ENCODE assay signal across 25 cellular contexts in the genomic region with DNA sequence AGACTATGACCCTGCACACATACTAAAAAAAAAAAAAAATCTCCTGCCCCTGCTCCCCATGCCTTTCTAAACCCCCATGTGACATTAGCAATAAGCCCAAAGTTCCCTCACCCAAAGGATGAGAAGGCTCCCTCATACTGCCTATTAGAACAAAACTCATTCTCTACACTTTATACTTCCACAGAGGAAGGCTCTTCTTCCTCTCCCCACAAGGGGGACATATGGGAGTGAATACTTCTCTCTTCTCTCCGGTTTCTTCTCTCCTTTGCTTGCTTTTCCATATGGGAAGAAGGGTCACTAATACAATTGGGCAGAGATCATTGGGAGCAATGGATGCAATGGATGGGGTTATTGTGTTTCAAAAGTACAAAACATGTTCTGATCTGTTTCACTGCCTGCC. TPM values are rescaled to one million over a fixed set of nuclear protein-coding genes. Genes with fewer than 3 reads are reported as not detected.
"Had no signal": no experiment of that assay in that cellular context is flagged by ENCODE, and none has a peak within 500 bp of the region (broad histone marks: within the 10 kb centered on the region; RNA-seq: fewer than 3 reads in every experiment).

No MANE protein-coding gene starts in this region.

- H3K27ac ChIP-seq: brain microvascular endothelial cell, heart right ventricle, left ventricle myocardium inferior, neutrophil, pancreas, suprapubic skin, transverse colon, vagina had no signal

- DNase-seq: activated CD4-positive, alpha-beta T cell treated with anti-CD3 and anti-CD28 coated beads, Interleukin-2, amount 10 ng/mL, durations not matched to agents 7 days and 5 days; activated CD8-positive, alpha-beta T cell treated with anti-CD3 and anti-CD28 coated beads, Interleukin-2, amount 10 ng/mL, durations not matched to agents 7 days and 5 days; activated effector memory CD4-positive, alpha-beta T cell treated with Interleukin-2 at 50 U/mL for 16 hours; activated naive CD4-positive, alpha-beta T cell treated with anti-CD3 and anti-CD28 coated beads, Interleukin-2, amount 50 U/mL, for 16 hours; activated T-cell treated with anti-CD3 and anti-CD28 coated beads, Interleukin-2, amount 50 U/mL, for 4 hours; aorta; brain microvascular endothelial cell; central memory CD4-positive, alpha-beta T cell; heart right ventricle; immature natural killer cell; kidney glomerular epithelial cell; left ventricle myocardium inferior; naive thymus-derived CD4-positive, alpha-beta T cell; pancreas; stimulated activated CD4-positive, alpha-beta T cell treated with anti-CD3 and anti-CD28 coated beads, Interleukin-4, amount 100 ng/mL, for 1 hour; stimulated activated naive CD8-positive, alpha-beta T cell treated with anti-CD3 and anti-CD28 coated beads, Interleukin-15, amount 100 ng/mL, for 72 hours; transverse colon had no signal

- H3K27me3 ChIP-seq: brain microvascular endothelial cell, pancreas, suprapubic skin, transverse colon, vagina had no signal

- ATAC-seq: activated CD4-positive, CD25-positive, alpha-beta regulatory T cell treated with anti-CD3 and anti-CD28 coated beads, Interleukin-2, amount 50 U/mL, for 24 hours; activated CD8-positive, alpha-beta T cell treated with anti-CD3 and anti-CD28 coated beads, Interleukin-2, amount 10 ng/mL, durations not matched to agents 7 days and 5 days; activated T-cell treated with anti-CD3 and anti-CD28 coated beads, Interleukin-2, amount 50 U/mL, for 4 hours; heart right ventricle; naive thymus-derived CD4-positive, alpha-beta T cell; pancreas; sciatic nerve; stimulated activated naive CD8-positive, alpha-beta T cell treated with anti-CD3 and anti-CD28 coated beads, Interleukin-15, amount 100 ng/mL, for 72 hours had no signal

- H3K4me1 ChIP-seq: heart right ventricle, left ventricle myocardium inferior, pancreas, suprapubic skin, transverse colon, vagina had no signal

RNA-seq across cellular contexts. Expression of a gene that starts 3.3 kb away (rescaled TPM):
- total RNA-seq: activated CD4-positive, alpha-beta T cell treated with anti-CD3 and anti-CD28 coated beads, Interleukin-2, amount 10 ng/mL, durations not matched to agents 7 days and 5 days; activated CD8-positive, alpha-beta T cell treated with anti-CD3 and anti-CD28 coated beads, Interleukin-2, amount 10 ng/mL, durations not matched to agents 7 days and 5 days; activated T-cell treated with anti-CD3 and anti-CD28 coated beads, Interleukin-2, amount 50 U/mL, for 4 hours; aorta; heart right ventricle; left ventricle myocardium inferior; mucosa of gallbladder; naive thymus-derived CD4-positive, alpha-beta T cell; pancreas; sciatic nerve; suprapubic skin; transverse colon; vagina had no signal
- polyA plus RNA-seq: aorta; esophagus; heart right ventricle; immature natural killer cell; naive thymus-derived CD4-positive, alpha-beta T cell; pancreas; smooth muscle cell had no signal

RNA-seq across cellular contexts. Expression of a gene that starts 15.1 kb away (rescaled TPM):
- total RNA-seq: activated CD4-positive, alpha-beta T cell treated with anti-CD3 and anti-CD28 coated beads, Interleukin-2, amount 10 ng/mL, durations not matched to agents 7 days and 5 days; activated CD8-positive, alpha-beta T cell treated with anti-CD3 and anti-CD28 coated beads, Interleukin-2, amount 10 ng/mL, durations not matched to agents 7 days and 5 days; activated T-cell treated with anti-CD3 and anti-CD28 coated beads, Interleukin-2, amount 50 U/mL, for 4 hours; aorta; heart right ventricle; left ventricle myocardium inferior; mucosa of gallbladder; naive thymus-derived CD4-positive, alpha-beta T cell; pancreas; sciatic nerve; suprapubic skin; transverse colon; vagina had no signal
- polyA plus RNA-seq: aorta; esophagus; heart right ventricle; immature natural killer cell; naive thymus-derived CD4-positive, alpha-beta T cell; pancreas; smooth muscle cell had no signal

RNA-seq across cellular contexts. Expression of a gene that starts 23.3 kb away (rescaled TPM):
- total RNA-seq: activated CD4-positive, alpha-beta T cell treated with anti-CD3 and anti-CD28 coated beads, Interleukin-2, amount 10 ng/mL, durations not matched to agents 7 days and 5 days; activated CD8-positive, alpha-beta T cell treated with anti-CD3 and anti-CD28 coated beads, Interleukin-2, amount 10 ng/mL, durations not matched to agents 7 days and 5 days; activated T-cell treated with anti-CD3 and anti-CD28 coated beads, Interleukin-2, amount 50 U/mL, for 4 hours; aorta; left ventricle myocardium inferior; vagina had no signal
- polyA plus RNA-seq: aorta; esophagus; heart right ventricle; immature natural killer cell; naive thymus-derived CD4-positive, alpha-beta T cell; pancreas; smooth muscle cell had no signal

RNA-seq across cellular contexts. Expression of a gene that starts 41.4 kb away (rescaled TPM):
- total RNA-seq: activated CD4-positive, alpha-beta T cell treated with anti-CD3 and anti-CD28 coated beads, Interleukin-2, amount 10 ng/mL, durations not matched to agents 7 days and 5 days; activated CD8-positive, alpha-beta T cell treated with anti-CD3 and anti-CD28 coated beads, Interleukin-2, amount 10 ng/mL, durations not matched to agents 7 days and 5 days; activated T-cell treated with anti-CD3 and anti-CD28 coated beads, Interleukin-2, amount 50 U/mL, for 4 hours; aorta; heart right ventricle; left ventricle myocardium inferior; mucosa of gallbladder; naive thymus-derived CD4-positive, alpha-beta T cell; pancreas; sciatic nerve; smooth muscle cell; suprapubic skin; transverse colon; vagina had no signal
- polyA plus RNA-seq: aorta; esophagus; heart right ventricle; immature natural killer cell; naive thymus-derived CD4-positive, alpha-beta T cell; pancreas; smooth muscle cell had no signal

RNA-seq across cellular contexts. Expression of a gene that starts 47.1 kb away (rescaled TPM):
- total RNA-seq: activated CD4-positive, alpha-beta T cell treated with anti-CD3 and anti-CD28 coated beads, Interleukin-2, amount 10 ng/mL, durations not matched to agents 7 days and 5 days; activated CD8-positive, alpha-beta T cell treated with anti-CD3 and anti-CD28 coated beads, Interleukin-2, amount 10 ng/mL, durations not matched to agents 7 days and 5 days; activated T-cell treated with anti-CD3 and anti-CD28 coated beads, Interleukin-2, amount 50 U/mL, for 4 hours; heart right ventricle; left ventricle myocardium inferior; naive thymus-derived CD4-positive, alpha-beta T cell; pancreas; vagina had no signal
- polyA plus RNA-seq: aorta; esophagus; heart right ventricle; immature natural killer cell; naive thymus-derived CD4-positive, alpha-beta T cell; pancreas; smooth muscle cell had no signal
